8 cellular contexts compared by ENCODE assay signal in the genomic region with DNA sequence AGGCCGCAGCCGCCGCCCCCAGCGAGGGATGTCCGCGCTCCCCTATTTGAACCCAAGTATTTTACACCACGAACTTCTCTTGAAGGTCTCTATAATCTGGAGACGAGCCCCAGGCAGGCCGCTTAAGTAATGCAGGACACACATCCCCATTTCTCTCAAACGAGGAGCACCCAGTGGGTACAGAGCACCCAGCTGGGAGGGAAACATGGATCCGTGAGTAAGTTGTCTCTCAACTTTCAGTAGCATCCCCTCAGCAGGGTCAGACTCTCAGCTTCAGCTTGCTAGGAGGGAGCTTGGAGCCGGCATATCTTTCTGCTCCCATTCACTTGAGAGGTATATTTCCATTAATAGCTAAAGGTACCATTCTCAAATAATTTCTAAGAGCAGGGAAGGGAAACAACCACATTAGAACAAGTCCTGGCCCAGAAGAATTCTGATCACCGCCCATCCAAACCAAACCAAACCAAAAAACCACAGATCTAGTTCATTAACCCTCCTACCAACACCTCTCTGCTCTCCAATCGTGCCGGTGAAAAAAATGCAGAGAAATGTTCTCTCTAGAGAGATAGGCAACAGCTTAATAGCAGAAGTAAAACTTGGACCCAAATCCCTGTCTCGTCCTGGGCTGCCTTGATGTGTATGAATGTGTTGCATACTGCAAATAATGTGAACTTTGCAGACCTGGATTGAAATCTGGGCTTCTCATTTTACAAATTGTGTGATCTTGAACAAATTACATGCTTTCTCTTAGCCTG. TPM values are rescaled to one million over a fixed set of nuclear protein-coding genes. Genes with fewer than 3 reads are reported as not detected.
DNase-seq lines count a peak whose midpoint lies in the region; ATAC-seq and TF ChIP-seq lines count a peak whose summit lies in the region.

No MANE protein-coding gene starts in this region.

- peak overlapping the region; percentile 88 for H3K9ac ChIP-seq in OCI-LY3 (ENCODE audit: low read length)

- peak overlapping the region; percentile 94 for H3K4me2 ChIP-seq in OCI-LY3 (ENCODE audit: low read length)

- 8% methylated on average over 16 of the region's 16 CpGs for WGBS in lung, 2 donors

- H3K4me3 Mint-ChIP-seq in type B pancreatic cell = peak overlapping the region; percentile 82

- H3K36me3 ChIP-seq in OCI-LY3 (replicated peaks; ENCODE audit: low read depth, low read length) (no peaks in the 10 kb centered on the region), lung (ENCODE audit: control insufficient read depth in 2 of 2, insufficient read depth in 2 of 2, low read length in 2 of 2) (no peaks in the 10 kb centered on the region)

- H3K79me2 ChIP-seq in OCI-LY3 (ENCODE audit: low read length) = peaks cover 4% of the 10 kb centered on the region

- H3K27ac Mint-ChIP-seq in type B pancreatic cell = peak overlapping the region; percentile 15

- POLR2A ChIA-PET in HEK293T (lab: Yijun Ruan, JAX) = interaction anchor here (1.2 kb wide), 1 partner anchor 221 kb away, joined by 5 read pairs; a partner anchor contains a TSS

- CTCF ChIA-PET in HEK293T (lab: Yijun Ruan, JAX) = interaction anchor here (0.6 to 0.9 kb wide), 2 partner anchors 90 to 473 kb away, joined by 3 to 7 read pairs; no protein-coding TSS in a partner anchor

- H3K27me3 Mint-ChIP-seq in type B pancreatic cell = peaks cover 63% of the 10 kb centered on the region

- no peaks in the 10 kb centered on the region for H3K4me1 Mint-ChIP-seq in type B pancreatic cell (ENCODE audit: unreplicated experiment)

- no peaks in the 10 kb centered on the region for H3K9me3 Mint-ChIP-seq in type B pancreatic cell

- H3K4me3 ChIP-seq in OCI-LY3 (ENCODE audit: low read length) (peak overlapping the region; percentile 91), lung (peak overlapping the region; percentile 85)

- peak overlapping the region; percentile 35; the same call in 1 of the 2 replicates for H2AFZ ChIP-seq in OCI-LY3 (ENCODE audit: low read depth, low read length)

- peaks cover 3% of the 10 kb centered on the region for H3K36me3 Mint-ChIP-seq in type B pancreatic cell

- H3K27me3 ChIP-seq in OCI-LY3 (ENCODE audit: low read depth, low read length) = peaks cover 14% of the 10 kb centered on the region
- no peaks in the 10 kb centered on the region for H3K27me3 ChIP-seq in lung (ENCODE audit: control insufficient read depth, insufficient read depth)

- TF ChIP-seq CTCF in OCI-LY3 (IDR thresholded peaks at IDR 0.05; ENCODE audit: low read depth, low read length) (no peak), lung (IDR thresholded peaks at IDR 0.05; ENCODE audit: control extremely low read depth, extremely low read depth) (no peak), type B pancreatic cell (conservative IDR thresholded peaks at IDR 0.05) (no peak)

- H3K27ac ChIP-seq in OCI-LY3 (ENCODE audit: low read length) (peak overlapping the region; percentile 43; the same call in 1 of the 2 replicates), lung (ENCODE audit: low read depth in 1 of 2, low read length in 1 of 2) (peak overlapping the region in 1 of 2 donors; percentile 94)

- ATAC-seq in GM18498 (IDR thresholded peaks at IDR 0.05; ENCODE audit: unreplicated experiment) = peak; percentile 19
- peak; percentile 4 for ATAC-seq in lung (ENCODE audit: insufficient read depth, low FRiP score)
- no peak for ATAC-seq in HG02798 (IDR thresholded peaks at IDR 0.05; ENCODE audit: poor library complexity, unreplicated experiment)

- H4K20me1 ChIP-seq in OCI-LY3 (ENCODE audit: insufficient read depth, low read length) = no peaks in the 10 kb centered on the region

- DNase-seq in HEK293T (ENCODE audit: extremely low spot score) (peak; percentile 31), dermis blood vessel endothelial cell (peak; percentile 35), lung (ENCODE audit: low spot score) (no peak), type B pancreatic cell (ENCODE audit: extremely low spot score, unreplicated experiment) (no peak), AG20443 (ENCODE audit: low spot score) (no peak)

- H3K9me3 ChIP-seq in OCI-LY3 (ENCODE audit: insufficient read depth, low read length) = no peaks in the 10 kb centered on the region; the same call in 1 of the 2 replicates
- no peaks in the 10 kb centered on the region for H3K9me3 ChIP-seq in lung (ENCODE audit: control insufficient read depth in 2 of 2, insufficient read depth in 1 of 2, low read length in 1 of 2)

- H3K4me1 ChIP-seq in OCI-LY3 (ENCODE audit: low read length) (peaks cover 13% of the 10 kb centered on the region), lung (ENCODE audit: control insufficient read depth in 2 of 2, insufficient read depth in 2 of 2, low read length in 2 of 2) (peaks cover 3 to 4% of the 10 kb centered on the region in 2 donors)

TF ChIP-seq in HEK293T, 16 proteins besides CTCF, POLR2A, EP300 and RAD21:
- TF ChIP-seq ELF4 (IDR thresholded peaks at IDR 0.05) = 0 out of 2 replicates have a peak, but pooled peaks have one; percentile 14
- TF ChIP-seq FOXA1 (IDR thresholded peaks at IDR 0.05) = no peak

RNA-seq across cellular contexts. Expression of a gene that starts 0.9 kb away (rescaled TPM):
- 15.8 and 20.8 TPM in 2 replicates for total RNA-seq in dermis blood vessel endothelial cell
- total RNA-seq in lung = 10 to 100 TPM; 12.4 to 13.3 TPM
- polyA plus RNA-seq in lung = 10 to 100 TPM in 1 of 2 donors, 1 to 10 TPM in 1; 6.8 to 10.9 TPM
- 7.6 and 12.7 TPM in 2 replicates for total RNA-seq in type B pancreatic cell (ENCODE audit: low replicate concordance)

Comparison
In these comparisons a context has a peak if more than half of its experiments do, and no peak if none do; other contexts are left out.
1. DNase-seq: peak in HEK293T (single experiment) and dermis blood vessel endothelial cell (single experiment); none in lung (single experiment), type B pancreatic cell (single experiment) and AG20443 (single experiment).